Comparison of ENCODE assay signal across 11 cellular contexts in the genomic region with DNA sequence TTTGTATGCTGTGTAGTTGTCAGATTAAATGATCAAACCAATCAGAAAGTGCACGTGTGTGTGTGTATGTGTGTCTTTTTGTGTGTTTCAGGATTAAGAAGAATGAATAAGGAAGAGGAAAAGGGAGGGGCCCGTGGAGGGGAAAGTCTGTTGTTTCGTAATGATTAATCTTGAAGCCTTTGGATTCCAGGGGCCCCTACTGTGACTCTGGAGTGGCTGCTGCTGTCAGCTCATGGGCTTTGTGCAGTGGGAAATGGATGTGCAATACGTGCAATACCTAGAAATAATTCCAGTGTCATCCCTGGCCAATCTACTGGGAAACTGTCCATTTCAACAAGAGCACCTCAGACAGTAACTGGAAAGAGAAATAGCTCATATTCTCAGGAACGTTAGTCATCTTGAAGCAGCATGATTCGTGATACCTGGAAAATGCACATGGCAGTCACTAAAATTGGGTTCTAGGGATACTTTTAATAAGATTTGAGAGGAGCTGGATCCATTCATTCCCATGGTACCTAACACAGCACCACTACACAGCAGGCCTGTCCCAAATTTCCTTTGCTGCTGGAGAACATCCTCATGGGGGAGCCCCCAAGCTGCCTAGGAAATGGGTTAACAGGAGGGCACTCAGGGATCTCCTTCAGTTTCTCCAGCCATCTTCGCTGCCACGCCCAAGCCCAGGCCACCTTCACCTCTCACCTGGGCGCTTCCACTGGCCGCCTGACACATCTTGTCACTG.
DNase-seq lines count a peak whose midpoint lies in the region; ATAC-seq and TF ChIP-seq lines count a peak whose summit lies in the region.
"Had no signal": no experiment of that assay in that cellular context is flagged by ENCODE, and none has a peak within 500 bp of the region (broad histone marks: within the 10 kb centered on the region; RNA-seq: fewer than 3 reads in every experiment).

No MANE protein-coding gene starts in this region.

- H3K4me1 ChIP-seq in cardiac muscle cell (ENCODE audit: low read depth) (peaks cover 16% of the 10 kb centered on the region), right atrium auricular region (peaks cover 0 to 19% of the 10 kb centered on the region in 2 donors)

- peaks cover 78% of the 10 kb centered on the region for H3K4me1 Mint-ChIP-seq in type B pancreatic cell (ENCODE audit: unreplicated experiment)

- no peak for ATAC-seq in GM19035 (IDR thresholded peaks at IDR 0.05; ENCODE audit: unreplicated experiment)
- ATAC-seq: left ventricle myocardium superior had no signal

- TF ChIP-seq CTCF in cardiac muscle cell (IDR thresholded peaks at IDR 0.05; ENCODE audit: low read depth, low read length) (peak; percentile 9), right atrium auricular region (IDR thresholded peaks at IDR 0.05) (no peak), type B pancreatic cell (conservative IDR thresholded peaks at IDR 0.05) (no peak)

- H3K27me3 ChIP-seq in cardiac muscle cell = no peaks in the 10 kb centered on the region
- H3K27me3 ChIP-seq in right atrium auricular region = no peaks in the 10 kb centered on the region
- H3K27me3 ChIP-seq: Peyer's patch had no signal

- H3K27ac ChIP-seq in cardiac muscle cell (no peak overlapping the region), right atrium auricular region (no peak overlapping the region), epithelial cell of prostate (peak overlapping the region; percentile 68)
- H3K27ac ChIP-seq: Peyer's patch had no signal

- no peaks in the 10 kb centered on the region for H3K9me3 ChIP-seq in cardiac muscle cell (ENCODE audit: low read depth)
- no peaks in the 10 kb centered on the region for H3K9me3 ChIP-seq in right atrium auricular region
- H3K9me3 ChIP-seq: Peyer's patch had no signal

- DNase-seq in cardiac muscle cell (ENCODE audit: low read depth in 1 of 2, low spot score in 1 of 2) = peak in 1 of 2 donors; percentile 63
- DNase-seq in right atrium auricular region (ENCODE audit: low spot score) = no peak
- peak; percentile 36 for DNase-seq in NOMO-1 treated with dmso at 0.1 percent for 144 hours (lab: John Stamatoyannopoulos, UW; ENCODE audit: unreplicated experiment)
- DNase-seq in epithelial cell of prostate (ENCODE audit: low read depth, low spot score) = no peak
- DNase-seq in type B pancreatic cell (ENCODE audit: extremely low spot score, unreplicated experiment) = no peak
- DNase-seq in NCI-H1436 treated with DMSO at 0.1 percent for 48 hours (lab: John Stamatoyannopoulos, UW) = no peak
- DNase-seq in stimulated activated naive CD4-positive, alpha-beta T cell treated with Interleukin-2 at 50 U/mL for 16 hours (lab: John Stamatoyannopoulos, UW) = no peak
- DNase-seq: activated CD8-positive, alpha-beta memory T cell treated with anti-CD3 and anti-CD28 coated beads, Interleukin-2, amount 50 U/mL, for 48 hours; left ventricle myocardium superior; Peyer's patch had no signal

- no peak overlapping the region for H3K27ac Mint-ChIP-seq in type B pancreatic cell

- H3K36me3 Mint-ChIP-seq in type B pancreatic cell = no peaks in the 10 kb centered on the region

- H3K36me3 ChIP-seq in cardiac muscle cell (no peaks in the 10 kb centered on the region), right atrium auricular region (peaks cover 37% of the 10 kb centered on the region)

- no peaks in the 10 kb centered on the region for H3K9me3 Mint-ChIP-seq in type B pancreatic cell

- H3K4me3 Mint-ChIP-seq in type B pancreatic cell = peak overlapping the region; percentile 35

- H3K27me3 Mint-ChIP-seq in type B pancreatic cell = no peaks in the 10 kb centered on the region

- H3K4me3 ChIP-seq in cardiac muscle cell (no peak overlapping the region), right atrium auricular region (no peak overlapping the region)
- H3K4me3 ChIP-seq: Peyer's patch had no signal
